ENCODE assay signal across 21 cellular contexts in genomic region chr22:47396515-47396914, GRCh38.
A peak's percentile ranks its signal among the peaks of the same experiment; 100 is the strongest.
DNase-seq lines count a peak whose midpoint lies in the region; FAIRE-seq and TF ChIP-seq lines count a peak whose summit lies in the region.
"Had no signal": no experiment of that assay in that cellular context is flagged by ENCODE, and none has a peak within 500 bp of the region (broad histone marks: within the 10 kb centered on the region; RNA-seq: fewer than 3 reads in every experiment).

No MANE protein-coding gene starts in this region.

- no peak overlapping the region for H3K27ac ChIP-seq in kidney (ENCODE audit: low read depth in 2 of 2, low read length in 2 of 2)
- no peak overlapping the region for H3K27ac ChIP-seq in prostate gland
- H3K27ac ChIP-seq: 22Rv1, A549 had no signal

- peak overlapping the region; percentile 29 for H3K27ac Mint-ChIP-seq in progenitor cell of endocrine pancreas
- H3K27ac Mint-ChIP-seq: CD4-positive, CD25-positive, alpha-beta regulatory T cell; H9 had no signal

- H3K4me1 ChIP-seq in kidney (ENCODE audit: control insufficient read depth in 1 of 2, insufficient read depth in 1 of 2, low read depth in 1 of 2, low read length in 2 of 2) = no peaks in the 10 kb centered on the region
- no peaks in the 10 kb centered on the region for H3K4me1 ChIP-seq in prostate gland (replicated peaks)
- H3K4me1 ChIP-seq: A549, Caco-2 had no signal

- H3K4me3 Mint-ChIP-seq in progenitor cell of endocrine pancreas (ENCODE audit: low read depth) = no peak overlapping the region
- H3K4me3 Mint-ChIP-seq: CD4-positive, CD25-positive, alpha-beta regulatory T cell; H9 had no signal

- H3K4me1 Mint-ChIP-seq in progenitor cell of endocrine pancreas (ENCODE audit: low read depth) = no peaks in the 10 kb centered on the region
- H3K4me1 Mint-ChIP-seq: CD4-positive, CD25-positive, alpha-beta regulatory T cell; H9 had no signal

- FAIRE-seq in kidney (lab: Jason Lieb, UNC) = no peak
- FAIRE-seq: A549, D721Med, GM12892, GM18507, HepG2 had no signal

- no peak overlapping the region for H3K9ac ChIP-seq in kidney (ENCODE audit: low read length in 2 of 2)

- no peaks in the 10 kb centered on the region for H3K9me3 ChIP-seq in kidney (ENCODE audit: control insufficient read depth in 1 of 2, low read length in 2 of 2)
- H3K9me3 ChIP-seq in prostate gland = no peaks in the 10 kb centered on the region
- H3K9me3 ChIP-seq: A549, Caco-2 had no signal

- TF ChIP-seq POLR2A in prostate gland (IDR thresholded peaks at IDR 0.05) = no peak

- H3K36me3 Mint-ChIP-seq in progenitor cell of endocrine pancreas (ENCODE audit: insufficient read depth) = peaks cover 4% of the 10 kb centered on the region
- H3K36me3 Mint-ChIP-seq: CD4-positive, CD25-positive, alpha-beta regulatory T cell had no signal

- H3K27me3 ChIP-seq in prostate gland (replicated peaks; ENCODE audit: insufficient read depth) = peaks cover 3% of the 10 kb centered on the region

- peaks cover 36% of the 10 kb centered on the region for H3K9me3 Mint-ChIP-seq in progenitor cell of endocrine pancreas (ENCODE audit: low read depth)

- WGBS in prostate gland = 94% methylated on average over 12 of the region's 12 CpGs

- H3K27me3 Mint-ChIP-seq in progenitor cell of endocrine pancreas = no peaks in the 10 kb centered on the region
- H3K27me3 Mint-ChIP-seq: CD4-positive, CD25-positive, alpha-beta regulatory T cell had no signal

- H3K36me3 ChIP-seq in kidney (ENCODE audit: control insufficient read depth in 1 of 2, insufficient read depth in 2 of 2, low read length in 2 of 2) (no peaks in the 10 kb centered on the region), prostate gland (no peaks in the 10 kb centered on the region)

- DNase-seq in activated effector memory CD4-positive, alpha-beta T cell treated with anti-CD3 and anti-CD28 coated beads, Interleukin-2, amount 50 U/mL, for 16 hours = peak; percentile 6
- DNase-seq in activated effector memory CD4-positive, alpha-beta T cell treated with Interleukin-2 at 50 U/mL for 16 hours = no peak
- DNase-seq in kidney = peak; percentile 34
- DNase-seq in progenitor cell of endocrine pancreas (ENCODE audit: low spot score, unreplicated experiment) = no peak
- DNase-seq in SHP77 (lab: John Stamatoyannopoulos, UW) = no peak
- no peak for DNase-seq in SKM-1 (lab: John Stamatoyannopoulos, UW; ENCODE audit: unreplicated experiment)
- no peak for DNase-seq in prostate gland (ENCODE audit: low spot score)
- DNase-seq: AML-193; Caco-2; CD4-positive, CD25-positive, alpha-beta regulatory T cell; DMS153; DMS79; GDM1; GOT3; H9 had no signal

- intact Hi-C loops in kidney (cut with DNase I) = no loop called here
- intact Hi-C loops in prostate gland (cut with DNase I) = no loop called here

- TF ChIP-seq CTCF in kidney (IDR thresholded peaks at IDR 0.05; ENCODE audit: borderline replicate concordance, extremely low read depth, insufficient read depth) (no peak), progenitor cell of endocrine pancreas (IDR thresholded peaks at IDR 0.05; ENCODE audit: unreplicated experiment) (no peak), prostate gland (IDR thresholded peaks at IDR 0.05) (no peak)

- H3K4me3 ChIP-seq in kidney (ENCODE audit: low read length in 2 of 2) = no peak overlapping the region
- H3K4me3 ChIP-seq in prostate gland = no peak overlapping the region
- H3K4me3 ChIP-seq: A549 had no signal

Comparison
In these comparisons a context has a peak if more than half of its experiments do, and no peak if none do; other contexts are left out.
1. DNase-seq: peak in activated effector memory CD4-positive, alpha-beta T cell treated with anti-CD3 and anti-CD28 coated beads, Interleukin-2, amount 50 U/mL, for 16 hours (single experiment) and kidney (single experiment); none in activated effector memory CD4-positive, alpha-beta T cell treated with Interleukin-2 at 50 U/mL for 16 hours (single experiment), progenitor cell of endocrine pancreas (single experiment), SHP77 (0 of 2), SKM-1 (single experiment) and prostate gland (single experiment).